In the genomic region with DNA sequence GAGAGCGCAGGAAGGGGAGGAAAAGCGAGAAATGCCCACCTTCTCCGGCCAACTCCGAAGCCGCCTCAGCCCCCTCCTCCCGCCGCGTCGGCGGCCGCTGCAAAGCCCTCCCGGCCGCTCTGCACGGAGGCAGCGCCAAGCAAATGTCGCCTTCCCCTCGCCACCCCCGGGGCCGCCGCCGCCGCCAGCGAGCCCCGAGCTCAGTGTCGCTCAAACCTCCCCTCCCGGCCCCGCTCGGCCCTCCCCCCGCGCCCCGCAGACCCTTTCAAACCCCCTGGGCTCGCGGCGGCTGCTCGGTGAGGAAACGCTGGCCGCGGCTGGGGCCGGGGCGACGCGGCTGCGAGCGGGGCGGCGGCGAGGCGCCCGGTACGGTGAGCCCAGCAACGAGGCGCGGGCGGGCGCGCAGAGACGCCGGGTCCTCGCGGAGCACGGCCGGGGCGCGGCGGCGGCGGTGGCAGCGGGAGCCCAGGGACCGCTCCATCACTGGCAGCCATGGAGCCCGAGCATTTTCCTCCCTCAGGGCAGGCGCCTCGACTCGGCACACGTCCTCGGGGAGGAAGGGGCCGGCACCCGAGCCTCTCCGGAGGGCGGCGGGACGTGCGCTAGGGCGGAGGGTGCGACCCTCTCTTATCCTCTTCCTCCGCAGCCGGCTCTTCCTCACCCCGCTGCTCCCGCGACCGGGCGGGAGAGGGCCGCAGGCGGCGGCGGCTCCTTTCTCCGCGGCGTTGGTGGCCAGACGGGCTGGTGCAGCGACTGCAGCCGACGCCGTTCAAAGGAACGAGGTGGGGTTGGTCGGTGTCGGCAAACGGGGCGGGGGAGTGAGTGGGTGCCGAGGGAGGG, we compare ENCODE assay signal across 8 cellular contexts. TPM values are rescaled to one million over a fixed set of nuclear protein-coding genes. Genes with fewer than 3 reads are reported as not detected.
A peak's percentile ranks its signal among the peaks of the same experiment; 100 is the strongest.
DNase-seq lines count a peak whose midpoint lies in the region; ATAC-seq and TF ChIP-seq lines count a peak whose summit lies in the region.

No MANE protein-coding gene starts in this region.

- peak overlapping the region; percentile 74 for H3K9ac ChIP-seq in iPS-15b (ENCODE audit: low read depth, low read length)

- ATAC-seq in GM18517 (IDR thresholded peaks at IDR 0.05; ENCODE audit: unreplicated experiment) = peak; percentile 13
- peak; percentile 21 for ATAC-seq in HG02678 (IDR thresholded peaks at IDR 0.05; ENCODE audit: unreplicated experiment)
- peak; percentile 7 for ATAC-seq in RWPE2 (ENCODE audit: low read depth)

- DNase-seq in RWPE2 (ENCODE audit: low spot score) (no peak), spleen (no peak), NCI-H526 treated with DMSO at 0.1 percent for 48 hours (lab: John Stamatoyannopoulos, UW) (no peak), inferior parietal cortex (ENCODE audit: extremely low spot score) (no peak)

- H3K4me1 ChIP-seq in RWPE2 (ENCODE audit: insufficient read depth, poor library complexity, severe bottlenecking) = peaks cover 21% of the 10 kb centered on the region
- peaks cover 27% of the 10 kb centered on the region for H3K4me1 ChIP-seq in iPS-15b (ENCODE audit: control insufficient read depth, insufficient read depth, low read length)
- H3K4me1 ChIP-seq in spleen = peaks cover 14 to 62% (median 41%) of the 10 kb centered on the region in 6 donors

- intact Hi-C loops in spleen (cut with DNase I; ENCODE audit: low total_unique reads) = loop anchor here (10.0 kb wide), 2 partner anchors 92 to 338 kb away; no protein-coding TSS in a partner anchor

- H3K27ac ChIP-seq in RWPE2 (ENCODE audit: poor library complexity, severe bottlenecking) (peak overlapping the region; percentile 72), angular gyrus (ENCODE audit: low read depth, low read length) (peak overlapping the region; percentile 96), spleen (peak overlapping the region; percentile 89 to 98 (median 96))

- 0 to 1% (median 1%) methylated on average over 50 to 109 of the region's 109 CpGs for WGBS in spleen, 5 donors

- H3K27me3 ChIP-seq in RWPE2 (ENCODE audit: insufficient read depth, poor library complexity, severe bottlenecking) (no peaks in the 10 kb centered on the region), iPS-15b (ENCODE audit: control insufficient read depth, insufficient read depth, low read length) (no peaks in the 10 kb centered on the region), spleen (replicated peaks in 1 of 7) (no peaks in the 10 kb centered on the region)

- peaks cover 7% of the 10 kb centered on the region for H3K36me3 ChIP-seq in RWPE2 (ENCODE audit: low read depth)
- peaks cover 10% of the 10 kb centered on the region for H3K36me3 ChIP-seq in iPS-15b (ENCODE audit: control insufficient read depth, insufficient read depth, low read length)
- H3K36me3 ChIP-seq in spleen = peaks cover 0 to 5% (median 0%) of the 10 kb centered on the region in 6 donors

- TF ChIP-seq CTCF in RWPE2 (IDR thresholded peaks at IDR 0.05; ENCODE audit: poor library complexity, severe bottlenecking) = no peak
- TF ChIP-seq CTCF in spleen (IDR thresholded peaks at IDR 0.05 in 8 of 11, conservative IDR thresholded peaks at IDR 0.05 in 3 of 11) = no peak

- H3K9me3 ChIP-seq in RWPE2 (ENCODE audit: severe bottlenecking) (no peaks in the 10 kb centered on the region), iPS-15b (ENCODE audit: control insufficient read depth, insufficient read depth, low read length) (no peaks in the 10 kb centered on the region), spleen (no peaks in the 10 kb centered on the region)

- TF ChIP-seq POLR2A in spleen (IDR thresholded peaks at IDR 0.05) = no peak

- peak overlapping the region; percentile 83 for H3K4me3 ChIP-seq in RWPE2 (ENCODE audit: severe bottlenecking)
- H3K4me3 ChIP-seq in iPS-15b (ENCODE audit: low read depth, low read length) = peak overlapping the region; percentile 65
- peak overlapping the region; percentile 67 to 89 (median 86) for H3K4me3 ChIP-seq in spleen

RNA-seq across cellular contexts. Expression of a gene that starts 0.5 kb away (rescaled TPM):
- total RNA-seq in spleen = 10 to 100 TPM; 35.9 to 66.3 (median 52.6) TPM
- 10 to 100 TPM; 14.3 to 31.8 (median 30.0) TPM for polyA plus RNA-seq in spleen
